Comparison of ENCODE assay signal across 13 cellular contexts in the genomic region with DNA sequence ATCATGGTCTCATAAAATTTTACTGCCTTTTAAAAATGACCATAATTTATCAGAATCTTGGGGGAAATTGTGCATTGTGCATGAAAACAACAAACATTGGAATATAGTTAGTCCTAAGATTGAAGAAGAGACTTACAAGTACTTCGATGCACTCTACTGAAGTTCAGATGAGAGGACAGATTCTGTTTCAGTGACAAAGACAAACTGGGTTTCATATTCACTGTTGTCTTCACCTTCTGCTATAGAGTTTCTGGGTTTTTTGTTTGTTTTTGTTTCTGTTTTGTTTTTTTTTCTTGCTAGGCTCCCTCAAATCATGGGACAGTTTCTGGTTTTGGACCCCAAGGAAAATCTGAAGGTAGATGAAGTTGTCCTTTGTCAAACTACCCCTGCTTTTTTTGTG.
"Had no signal": no experiment of that assay in that cellular context is flagged by ENCODE, and none has a peak within 500 bp of the region (broad histone marks: within the 10 kb centered on the region; RNA-seq: fewer than 3 reads in every experiment).

No MANE protein-coding gene starts in this region.

- DNase-seq: activated CD4-positive, alpha-beta T cell treated with anti-CD3 and anti-CD28 coated beads, Interleukin-2, amount 50 U/mL, for 1 hour; activated CD8-positive, alpha-beta memory T cell treated with anti-CD3 and anti-CD28 coated beads for 24 hours; activated naive CD4-positive, alpha-beta T cell; activated naive CD8-positive, alpha-beta T cell treated with anti-CD3 and anti-CD28 coated beads, Interleukin-2, amount 10 ng/mL, durations not matched to agents 7 days and 5 days; brain microvascular endothelial cell; effector memory CD8-positive, alpha-beta T cell; foreskin keratinocyte; glutamatergic neuron; nephron progenitor cell; right cardiac atrium; trophoblast cell had no signal

- H3K4me2 ChIP-seq: smooth muscle cell had no signal

- H3K4me3 ChIP-seq: smooth muscle cell, suprapubic skin had no signal

- ATAC-seq: effector memory CD8-positive, alpha-beta T cell; foreskin keratinocyte; right cardiac atrium had no signal

- H3K27me3 ChIP-seq: brain microvascular endothelial cell, foreskin keratinocyte, suprapubic skin had no signal

- H3K4me1 ChIP-seq: foreskin keratinocyte, suprapubic skin had no signal

- H3K36me3 ChIP-seq: brain microvascular endothelial cell, suprapubic skin had no signal

- H3K9me3 ChIP-seq: suprapubic skin had no signal

- H3K27ac ChIP-seq: brain microvascular endothelial cell, foreskin keratinocyte, suprapubic skin had no signal
